Comparison of ENCODE assay signal across 8 cellular contexts in genomic region chr1:217134857-217135568, GRCh38.
DNase-seq lines count a peak whose midpoint lies in the region; ATAC-seq, FAIRE-seq and TF ChIP-seq lines count a peak whose summit lies in the region.

No MANE protein-coding gene starts in this region.

- WGBS in spleen, 5 donors: 2 to 4% (median 3%) methylated on average over 47 to 49 of the region's 49 CpGs

- ATAC-seq in GM23338: peak; percentile 16
- ATAC-seq in HG02763 (IDR thresholded peaks at IDR 0.05; ENCODE audit: unreplicated experiment): no peak

- no peaks in the 10 kb centered on the region for H3K79me2 ChIP-seq in GM23338 (replicated peaks; ENCODE audit: insufficient read depth)

- H3K4me3 ChIP-seq in GM23338: peak overlapping the region; percentile 86
- H3K4me3 ChIP-seq in left ventricle myocardium inferior: peak overlapping the region; percentile 67
- peak overlapping the region in 7 of 8 donors; percentile 15 to 66 (median 39) for H3K4me3 ChIP-seq in spleen
- H3K4me3 ChIP-seq in CD4-positive, alpha-beta memory T cell (ENCODE audit: low read length in 2 of 2): no peak overlapping the region

- H3K4me1 ChIP-seq in GM23338 (ENCODE audit: insufficient read depth) (peaks cover 41% of the 10 kb centered on the region), left ventricle myocardium inferior (peaks cover 26% of the 10 kb centered on the region), spleen (peaks cover 0 to 46% (median 24%) of the 10 kb centered on the region in 6 donors)
- no peaks in the 10 kb centered on the region for H3K4me1 ChIP-seq in CD4-positive, alpha-beta memory T cell (ENCODE audit: insufficient read depth, low read length)

- H3K4me1 Mint-ChIP-seq in GM23338: peaks cover 40% of the 10 kb centered on the region
- H3K4me1 Mint-ChIP-seq in CD4-positive, alpha-beta memory T cell: peaks cover 0 to 5% (median 4%) of the 10 kb centered on the region in 4 donors

- no peak overlapping the region for H3K27ac Mint-ChIP-seq in GM23338
- H3K27ac Mint-ChIP-seq in CD4-positive, alpha-beta memory T cell: no peak overlapping the region

- CTCF ChIA-PET in CD4-positive, alpha-beta memory T cell (lab: Charles Lee; ENCODE audit: partially characterized antibody): no interaction called here

- DNase-seq in GM23338 (ENCODE audit: low spot score) (peak; percentile 71), NCI-H748 treated with DMSO at 0.1 percent for 48 hours (lab: John Stamatoyannopoulos, UW) (peak; percentile 54), left ventricle myocardium inferior (no peak), spleen (no peak), frontal cortex (ENCODE audit: low spot score in 2 of 2) (no peak), NCI-H2171 (lab: John Stamatoyannopoulos, UW) (no peak)
- no peak for DNase-seq in CD4-positive, alpha-beta memory T cell

- no peak for TF ChIP-seq POLR2A in spleen (IDR thresholded peaks at IDR 0.05)

- H3K36me3 ChIP-seq in GM23338 (ENCODE audit: insufficient read depth) (no peaks in the 10 kb centered on the region), left ventricle myocardium inferior (no peaks in the 10 kb centered on the region), spleen (no peaks in the 10 kb centered on the region)
- H3K36me3 ChIP-seq in CD4-positive, alpha-beta memory T cell (ENCODE audit: insufficient read depth, low read length): no peaks in the 10 kb centered on the region

- TF ChIP-seq CTCF in GM23338 (conservative IDR thresholded peaks at IDR 0.05; ENCODE audit: low read depth in 2 of 2) (no peak), left ventricle myocardium inferior (IDR thresholded peaks at IDR 0.05; ENCODE audit: borderline replicate concordance) (no peak), spleen (IDR thresholded peaks at IDR 0.05 in 8 of 11, conservative IDR thresholded peaks at IDR 0.05 in 3 of 11) (no peak)

- 0 out of 3 replicates have a peak, but pooled peaks cover 4% of the 10 kb centered on the region for H3K9me3 Mint-ChIP-seq in GM23338
- peaks cover 0 to 35% (median 16%) of the 10 kb centered on the region in 8 donors for H3K9me3 Mint-ChIP-seq in CD4-positive, alpha-beta memory T cell

- H3K4me3 Mint-ChIP-seq in GM23338: peak overlapping the region; percentile 85
- H3K4me3 Mint-ChIP-seq in CD4-positive, alpha-beta memory T cell: peak overlapping the region in 2 of 8 donors; percentile 37 to 68

- no peaks in the 10 kb centered on the region for H3K36me3 Mint-ChIP-seq in GM23338 (ENCODE audit: low read depth)
- H3K36me3 Mint-ChIP-seq in CD4-positive, alpha-beta memory T cell: peaks cover 0 to 5% of the 10 kb centered on the region in 2 donors

- H3K27ac ChIP-seq in GM23338 (ENCODE audit: low read depth): no peak overlapping the region
- H3K27ac ChIP-seq in left ventricle myocardium inferior (replicated peaks): peak overlapping the region; percentile 72
- H3K27ac ChIP-seq in spleen: no peak overlapping the region
- H3K27ac ChIP-seq in CD4-positive, alpha-beta memory T cell (ENCODE audit: low read depth, low read length): no peak overlapping the region

- H3F3A ChIP-seq in GM23338 (replicated peaks; ENCODE audit: low read depth): no peaks in the 10 kb centered on the region

- no peaks in the 10 kb centered on the region for H3K9me2 ChIP-seq in GM23338 (ENCODE audit: insufficient read depth)

- POLR2A ChIA-PET in CD4-positive, alpha-beta memory T cell (lab: Charles Lee; ENCODE audit: partially characterized antibody): no interaction called here

- no peaks in the 10 kb centered on the region for H4K20me1 ChIP-seq in GM23338 (replicated peaks; ENCODE audit: insufficient read depth)

- H3K4me2 ChIP-seq in GM23338: peak overlapping the region; percentile 98

- H3K9me3 ChIP-seq in left ventricle myocardium inferior (replicated peaks) (no peaks in the 10 kb centered on the region), spleen (no peaks in the 10 kb centered on the region)
- no peaks in the 10 kb centered on the region for H3K9me3 ChIP-seq in CD4-positive, alpha-beta memory T cell (ENCODE audit: control insufficient read depth in 1 of 2, low read length in 2 of 2)

- FAIRE-seq in frontal cortex (lab: Jason Lieb, UNC): no peak

- H2AFZ ChIP-seq in GM23338: peak overlapping the region; percentile 100

- intact Hi-C loops in left ventricle myocardium inferior (cut with micrococcal nuclease) (no loop called here), spleen (cut with DNase I; ENCODE audit: low total_unique reads) (no loop called here)
- intact Hi-C loops in CD4-positive, alpha-beta memory T cell (cut with micrococcal nuclease): no loop called here

- H3K27me3 Mint-ChIP-seq in GM23338 (ENCODE audit: insufficient read depth, low read depth, poor library complexity): peaks cover 87% of the 10 kb centered on the region
- H3K27me3 Mint-ChIP-seq in CD4-positive, alpha-beta memory T cell: peaks cover 39 to 47% of the 10 kb centered on the region in 2 donors

- H3K27me3 ChIP-seq in GM23338 (ENCODE audit: insufficient read depth) (peaks cover 100% of the 10 kb centered on the region), left ventricle myocardium inferior (ENCODE audit: low read depth) (peaks cover 72% of the 10 kb centered on the region), spleen (replicated peaks in 1 of 7) (peaks cover 0 to 80% (median 62%) of the 10 kb centered on the region in 7 donors)
- H3K27me3 ChIP-seq in CD4-positive, alpha-beta memory T cell (ENCODE audit: insufficient read depth, low read length): peaks cover 7% of the 10 kb centered on the region

TF ChIP-seq in GM23338, 12 proteins besides CTCF, POLR2A, EP300 and RAD21 (continues in another document):
- TF ChIP-seq ZNF331 (CRISPR knock-in tag; IDR thresholded peaks at IDR 0.05; ENCODE audit: low read depth) (no peak), NANOG (IDR thresholded peaks at IDR 0.05; ENCODE audit: borderline replicate concordance) (no peak), EZH2phosphoT487 (IDR thresholded peaks at IDR 0.05; ENCODE audit: unreplicated experiment) (no peak), ZNF462 (CRISPR knock-in tag; IDR thresholded peaks at IDR 0.05) (no peak), CREB1 (CRISPR knock-in tag; IDR thresholded peaks at IDR 0.05; ENCODE audit: low read depth) (no peak)

Comparison
In these comparisons a context has a peak if more than half of its experiments do, and no peak if none do; other contexts are left out.
1. DNase-seq: peak in GM23338 (single experiment) and NCI-H748 treated with DMSO at 0.1 percent for 48 hours (single experiment); none in left ventricle myocardium inferior (single experiment), spleen (single experiment), CD4-positive, alpha-beta memory T cell (0 of 5), frontal cortex (0 of 2) and NCI-H2171 (single experiment).
2. H3K4me3 ChIP-seq: peak in GM23338 (single experiment), left ventricle myocardium inferior (single experiment) and spleen (7 of 8); none in CD4-positive, alpha-beta memory T cell (0 of 2).